Comparison of ENCODE assay signal across 30 cellular contexts in the genomic region with DNA sequence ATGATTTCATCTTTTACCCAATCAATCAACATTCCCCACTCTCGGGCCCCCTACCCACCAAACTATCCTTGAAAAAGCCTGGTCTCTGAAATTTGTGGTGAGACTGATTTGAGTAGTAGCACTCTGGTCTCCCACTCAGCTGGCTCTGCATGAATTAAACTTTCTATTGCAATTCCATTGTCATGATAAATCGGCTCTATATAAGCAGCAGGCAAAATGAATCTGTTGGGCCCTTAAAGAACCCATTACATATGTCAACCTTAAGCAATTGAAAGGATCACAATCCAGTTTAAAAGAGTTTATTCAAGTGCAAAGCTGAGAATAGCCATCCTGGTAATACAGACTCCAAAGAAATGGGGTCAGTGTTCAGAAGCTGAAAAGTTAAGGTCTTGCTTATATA.
"Had no signal": no experiment of that assay in that cellular context is flagged by ENCODE, and none has a peak within 500 bp of the region (broad histone marks: within the 10 kb centered on the region; RNA-seq: fewer than 3 reads in every experiment).

No MANE protein-coding gene starts in this region.

- H3K4me1 Mint-ChIP-seq: activated CD4-positive, alpha-beta memory T cell treated with anti-CD3 and anti-CD28 coated beads, Interleukin-2, amount 10 ng/mL, durations not matched to agents 7 days and 5 days; activated CD4-positive, alpha-beta T cell treated with anti-CD3 and anti-CD28 coated beads, Interleukin-2, amount 10 ng/mL, durations not matched to agents 7 days and 5 days; activated naive CD4-positive, alpha-beta T cell treated with anti-CD3 and anti-CD28 coated beads, Interleukin-2, amount 10 ng/mL, durations not matched to agents 7 days and 5 days; brain had no signal

- H3K36me3 ChIP-seq: ascending aorta, breast epithelium, cardiac muscle cell, colonic mucosa, esophagus squamous epithelium, gastroesophageal sphincter, heart right ventricle had no signal

- H3K4me3 Mint-ChIP-seq: activated CD4-positive, alpha-beta memory T cell treated with anti-CD3 and anti-CD28 coated beads, Interleukin-2, amount 10 ng/mL, durations not matched to agents 7 days and 5 days; activated CD4-positive, alpha-beta T cell treated with anti-CD3 and anti-CD28 coated beads, Interleukin-2, amount 10 ng/mL, durations not matched to agents 7 days and 5 days; activated naive CD4-positive, alpha-beta T cell treated with anti-CD3 and anti-CD28 coated beads, Interleukin-2, amount 10 ng/mL, durations not matched to agents 7 days and 5 days; activated naive CD8-positive, alpha-beta T cell treated with anti-CD3 and anti-CD28 coated beads, Interleukin-2, amount 10 ng/mL, durations not matched to agents 7 days and 5 days; activated T-cell treated with anti-CD3 and anti-CD28 coated beads, Interleukin-2, amount 50 U/mL, for 24 hours; activated T-cell treated with anti-CD3 and anti-CD28 coated beads, Interleukin-2, amount 50 U/mL, for 72 hours; brain; T-helper 1 cell treated with Interleukin-12 subunit alpha and Interleukin-12 subunit beta and Interleukin-4 antibody, amounts not matched to agents 30 μg/mL and 1 μg/mL, for 36 hours; T-helper 2 cell treated with Interferon-gamma antibody and Interleukin-4, amounts not matched to agents 5 μg/mL and 100 μg/mL, for 36 hours had no signal

- ATAC-seq: activated T-cell treated with anti-CD3 and anti-CD28 coated beads, Interleukin-2, amount 50 U/mL, for 72 hours; gastroesophageal sphincter; heart right ventricle had no signal

- H3K27me3 ChIP-seq: ascending aorta, breast epithelium, cardiac muscle cell, colonic mucosa, heart right ventricle had no signal

- H3K36me3 Mint-ChIP-seq: brain had no signal

- DNase-seq: activated CD4-positive, alpha-beta memory T cell treated with anti-CD3 and anti-CD28 coated beads, Interleukin-2, amount 10 ng/mL, durations not matched to agents 7 days and 5 days; activated CD4-positive, alpha-beta T cell treated with anti-CD3 and anti-CD28 coated beads for 1 hour; activated CD4-positive, alpha-beta T cell treated with anti-CD3 and anti-CD28 coated beads for 4 hours; activated CD4-positive, alpha-beta T cell treated with anti-CD3 and anti-CD28 coated beads, Interleukin-2, amount 10 ng/mL, durations not matched to agents 7 days and 5 days; activated CD4-positive, alpha-beta T cell treated with anti-CD3 and anti-CD28 coated beads, Interleukin-2, amount 50 U/mL, for 4 hours; activated CD8-positive, alpha-beta memory T cell treated with anti-CD3 and anti-CD28 coated beads, Interleukin-2, amount 50 U/mL, for 48 hours; activated gamma-delta T cell; activated naive CD4-positive, alpha-beta T cell; activated naive CD4-positive, alpha-beta T cell treated with anti-CD3 and anti-CD28 coated beads, Interleukin-2, amount 10 ng/mL, durations not matched to agents 7 days and 5 days; activated naive CD8-positive, alpha-beta T cell treated with anti-CD3 and anti-CD28 coated beads, Interleukin-2, amount 10 ng/mL, durations not matched to agents 7 days and 5 days; activated T-cell treated with anti-CD3 and anti-CD28 coated beads for 4 hours; activated T-cell treated with anti-CD3 and anti-CD28 coated beads, Interleukin-2, amount 50 U/mL, for 24 hours; activated T-cell treated with anti-CD3 and anti-CD28 coated beads, Interleukin-2, amount 50 U/mL, for 72 hours; central memory CD4-positive, alpha-beta T cell; cerebellar nuclear complex; colonic mucosa; effector CD8-positive, alpha-beta T cell; esophagus squamous epithelium; foreskin melanocyte; heart right ventricle; T1000 had no signal

- H3K27ac Mint-ChIP-seq: activated CD4-positive, alpha-beta memory T cell treated with anti-CD3 and anti-CD28 coated beads, Interleukin-2, amount 10 ng/mL, durations not matched to agents 7 days and 5 days; activated CD4-positive, alpha-beta T cell treated with anti-CD3 and anti-CD28 coated beads, Interleukin-2, amount 10 ng/mL, durations not matched to agents 7 days and 5 days; activated naive CD4-positive, alpha-beta T cell treated with anti-CD3 and anti-CD28 coated beads, Interleukin-2, amount 10 ng/mL, durations not matched to agents 7 days and 5 days; activated naive CD4-positive, alpha-beta T cell treated with anti-CD3 and anti-CD28 coated beads, Interleukin-2, amount 50 U/mL, for 72 hours; activated T-cell treated with anti-CD3 and anti-CD28 coated beads, Interleukin-2, amount 50 U/mL, for 24 hours; activated T-cell treated with anti-CD3 and anti-CD28 coated beads, Interleukin-2, amount 50 U/mL, for 72 hours; brain; T-helper 1 cell treated with Interleukin-12 subunit alpha and Interleukin-12 subunit beta and Interleukin-4 antibody, amounts not matched to agents 30 μg/mL and 1 μg/mL, for 36 hours; T-helper 2 cell treated with Interferon-gamma antibody and Interleukin-4, amounts not matched to agents 5 μg/mL and 100 μg/mL, for 36 hours had no signal

- H3K9me3 ChIP-seq: ascending aorta, breast epithelium, colonic mucosa, gastroesophageal sphincter had no signal

- H3K4me1 ChIP-seq: ascending aorta, breast epithelium, colonic mucosa, esophagus squamous epithelium had no signal

- H3K4me3 ChIP-seq: ascending aorta, breast epithelium, cardiac muscle cell, colonic mucosa, esophagus squamous epithelium, gastroesophageal sphincter, heart right ventricle had no signal

- H3K27ac ChIP-seq: ascending aorta, breast epithelium, cardiac muscle cell, colonic mucosa, epithelial cell of prostate, esophagus squamous epithelium, gastroesophageal sphincter, heart right ventricle had no signal
